In genomic region chr3:129587559-129588210, GRCh38 we compare ENCODE assay signal across 1 cellular context.
TF ChIP-seq lines count a peak whose summit lies in the region.

No MANE protein-coding gene starts in this region.

TF ChIP-seq in GM23338, 12 proteins besides CTCF, POLR2A, EP300 and RAD21 (continued from another document):
- TF ChIP-seq ETS1 (IDR thresholded peaks at IDR 0.05): no peak
- TF ChIP-seq STAT1 (IDR thresholded peaks at IDR 0.05; ENCODE audit: unreplicated experiment): no peak
- TF ChIP-seq ZNF462 (CRISPR knock-in tag; IDR thresholded peaks at IDR 0.05): no peak
